Comparison of ENCODE assay signal across 8 cellular contexts in the genomic region with DNA sequence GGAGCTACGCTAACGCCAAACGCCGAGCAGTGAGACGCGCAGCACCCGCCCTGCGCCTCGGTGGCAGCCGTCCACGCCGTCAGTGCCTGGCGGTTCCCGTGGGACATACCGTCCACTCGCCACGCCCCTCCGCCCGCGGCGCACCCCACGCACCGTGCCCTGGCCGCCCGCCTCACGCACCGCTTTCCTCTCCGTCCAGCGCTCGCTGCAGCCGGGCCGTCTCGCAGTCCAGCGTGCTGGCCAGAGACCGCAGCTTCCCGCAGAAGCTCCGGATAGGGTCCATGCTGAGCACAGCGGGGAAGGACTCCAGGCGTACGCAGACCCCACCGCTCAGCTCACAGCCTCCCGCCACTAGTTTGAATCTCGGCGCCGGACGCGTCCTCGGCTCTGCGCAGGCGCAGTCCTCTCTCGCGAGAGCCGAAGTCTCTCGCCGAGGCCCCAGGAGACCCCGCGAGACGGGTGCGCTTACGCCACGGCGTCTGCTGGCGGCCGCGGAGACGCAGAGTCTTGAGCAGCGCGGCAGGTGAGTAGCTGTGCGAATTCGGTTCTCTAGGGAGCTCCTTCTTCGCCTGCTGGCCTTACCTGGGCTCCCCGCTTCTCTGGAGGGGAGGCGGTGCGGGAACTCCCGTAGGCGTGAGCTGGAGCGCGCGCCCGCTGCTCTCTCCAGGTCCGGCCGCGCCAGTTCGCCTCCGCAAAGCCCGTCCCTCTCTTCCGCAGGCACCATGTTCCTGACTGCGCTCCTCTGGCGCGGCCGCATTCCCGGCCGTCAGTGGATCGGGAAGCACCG. TPM values are rescaled to one million over a fixed set of nuclear protein-coding genes. Genes with fewer than 3 reads are reported as not detected.
DNase-seq lines count a peak whose midpoint lies in the region; ATAC-seq and TF ChIP-seq lines count a peak whose summit lies in the region.

TSS of gene MRPL57 (plus strand) at position 464 of the 787 bp plus-strand sequence. CDS start at position 723, 259 bp downstream.
TSS of gene SKA3 (minus strand) at position 358 of the 787 bp plus-strand sequence. CDS start at position 283, 75 bp downstream.

- no TSS peak for BruUV-seq in OCI-LY7 (replicated peaks; lab: Mats Ljungman, UMichigan)

- intact Hi-C loops in OCI-LY7 (cut with micrococcal nuclease; ENCODE audit: unreplicated experiment): loop anchor here (2.0 to 5.0 kb wide), 4 partner anchors 122 to 496 kb away; partner anchors contain the start of genes FGF9 and MICU2

- peaks cover 7% of the 10 kb centered on the region for H4K20me1 ChIP-seq in OCI-LY7 (ENCODE audit: insufficient read depth, low read length)

- peak; percentile 91 for ATAC-seq in GM21526 (IDR thresholded peaks at IDR 0.05; ENCODE audit: low FRiP score, unreplicated experiment)

- H3K9me3 ChIP-seq in OCI-LY7 (ENCODE audit: low read length): no peaks in the 10 kb centered on the region

- H3K36me3 ChIP-seq in OCI-LY7 (ENCODE audit: insufficient read depth, low read length): peaks cover 41% of the 10 kb centered on the region

- H3K27ac ChIP-seq in OCI-LY7 (ENCODE audit: low read depth, low read length, poor library complexity, severe bottlenecking): peak within 1 kb of the TSS; percentile 75
- peak within 1 kb of the TSS; percentile 88 for H3K27ac ChIP-seq in epithelial cell of prostate

- DNase-seq in DMS114 treated with DMSO at 0.1 percent for 48 hours (lab: John Stamatoyannopoulos, UW; ENCODE audit: unreplicated experiment): peak; percentile 61
- DNase-seq in HuH-7.5 (ENCODE audit: low spot score): peak; percentile 87
- peak; percentile 97 for DNase-seq in OCI-LY7 (ENCODE audit: low spot score)
- DNase-seq in activated T-cell treated with anti-CD3 and anti-CD28 coated beads for 4 hours: peak; percentile 91
- DNase-seq in epithelial cell of prostate (ENCODE audit: low read depth, low spot score): peak; percentile 66
- DNase-seq in mucosa of gallbladder (ENCODE audit: low spot score): peak; percentile 93
- peak; percentile 85 for DNase-seq in stimulated activated CD8-positive, alpha-beta memory T cell treated with anti-CD3 and anti-CD28 coated beads, Interleukin-4, amount 100 ng/mL, for 4 hours (ENCODE audit: low read depth in 2 of 2, low spot score in 1 of 2)

- H2AFZ ChIP-seq in OCI-LY7 (ENCODE audit: low read length): peak within 1 kb of the TSS; percentile 53

- peak within 1 kb of the TSS; percentile 86 for H3K4me3 ChIP-seq in OCI-LY7 (ENCODE audit: low read depth, low read length, poor library complexity, severe bottlenecking)

- POLR2A ChIA-PET in OCI-LY7 (lab: Charles Lee): interaction anchor here (0.5 to 3.1 kb wide), 19 partner anchors 9 to 1216 kb away, joined by 3 to 26 read pairs (median 5); partner anchors contain the start of gene MICU2

- H3K79me2 ChIP-seq in OCI-LY7 (ENCODE audit: insufficient read depth, low read depth, low read length): peaks cover 71% of the 10 kb centered on the region

- H3K4me2 ChIP-seq in OCI-LY7 (ENCODE audit: low read length): peak within 1 kb of the TSS; percentile 95

- H3K9me2 ChIP-seq in OCI-LY7 (ENCODE audit: insufficient read depth, low read length): no peaks in the 10 kb centered on the region

- H3K4me1 ChIP-seq in OCI-LY7 (ENCODE audit: insufficient read depth, low read length, poor library complexity, severe bottlenecking): peaks cover 30% of the 10 kb centered on the region

- TF ChIP-seq CTCF in OCI-LY7 (conservative IDR thresholded peaks at IDR 0.05; ENCODE audit: low read length): no peak

- CTCF ChIA-PET in OCI-LY7 (lab: Charles Lee; ENCODE audit: unreplicated experiment): no interaction called here

RNA-seq across cellular contexts. Expression of gene MRPL57, which starts in this region (rescaled TPM):
- 38.9 and 52.9 TPM in 2 replicates for total RNA-seq in OCI-LY7 (2014; rRNA removed; shearing (Covaris generic))
- total RNA-seq in OCI-LY7 (2022) (22.5 and 26.3 TPM in 2 replicates), mucosa of gallbladder (19.4 TPM)

RNA-seq across cellular contexts. Expression of gene SKA3, which starts in this region (rescaled TPM):
- total RNA-seq in OCI-LY7 (2014; rRNA removed; shearing (Covaris generic)): 28.5 and 34.4 TPM in 2 replicates
- 39.2 and 42.4 TPM in 2 replicates for total RNA-seq in OCI-LY7 (2022)
- total RNA-seq in mucosa of gallbladder: 1.2 TPM

Comparison
In these comparisons a context has a peak if more than half of its experiments do, and no peak if none do; other contexts are left out.
1. Peak in every context shown above with its lines: DNase-seq, ATAC-seq, H3K4me3 ChIP-seq and H3K27ac ChIP-seq.
2. RNA of gene SKA3 (total RNA-seq): 28.5 to 42.4 TPM in OCI-LY7; 1.2 TPM in mucosa of gallbladder (single experiment); every median in the first group is over 10 times any median in the second.